ENCODE assay signal across 19 cellular contexts in the genomic region with DNA sequence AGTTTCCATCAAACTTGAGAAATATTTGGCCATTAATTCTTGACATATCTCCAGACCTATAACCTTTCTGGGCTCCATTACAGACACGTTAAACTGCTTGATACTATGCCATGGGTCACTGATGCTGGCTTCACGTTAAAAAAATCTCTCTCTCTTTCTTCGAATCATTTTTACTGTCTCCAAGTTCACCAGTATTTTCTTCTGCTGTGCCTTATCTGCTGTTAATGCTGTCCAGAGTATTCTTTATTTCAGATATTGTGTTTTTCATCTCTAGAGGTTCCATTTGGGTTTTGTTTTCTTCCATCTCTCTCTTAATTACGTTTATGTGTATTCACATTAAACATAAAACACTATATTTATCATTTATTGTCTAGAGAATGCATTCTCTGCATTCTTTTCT.
"Had no signal": no experiment of that assay in that cellular context is flagged by ENCODE, and none has a peak within 500 bp of the region (broad histone marks: within the 10 kb centered on the region; RNA-seq: fewer than 3 reads in every experiment).

No MANE protein-coding gene starts in this region.

- ATAC-seq: Panc1 had no signal

- H3K9ac ChIP-seq: KMS-11 had no signal

- H3K27ac ChIP-seq: KMS-11, RWPE1 had no signal

- H3K4me2 ChIP-seq: KMS-11 had no signal

- DNase-seq: IMR-90, Kasumi-1, MV-4-11, NCI-H1048, NCI-H1105, NCI-H1417 treated with DMSO at 0.1 percent for 48 hours, NCI-H146, NCI-H1694 treated with DMSO at 0.1 percent for 48 hours, NCI-H1930, NCI-H2081, NCI-H2107, NCI-H2227 treated with DMSO at 0.1 percent for 48 hours, NCI-H524, NCI-H526 treated with DMSO at 0.1 percent for 48 hours, NCI-H748 treated with DMSO at 0.1 percent for 48 hours, SHP77 had no signal
